Comparison of ENCODE assay signal across 8 cellular contexts in the genomic region with DNA sequence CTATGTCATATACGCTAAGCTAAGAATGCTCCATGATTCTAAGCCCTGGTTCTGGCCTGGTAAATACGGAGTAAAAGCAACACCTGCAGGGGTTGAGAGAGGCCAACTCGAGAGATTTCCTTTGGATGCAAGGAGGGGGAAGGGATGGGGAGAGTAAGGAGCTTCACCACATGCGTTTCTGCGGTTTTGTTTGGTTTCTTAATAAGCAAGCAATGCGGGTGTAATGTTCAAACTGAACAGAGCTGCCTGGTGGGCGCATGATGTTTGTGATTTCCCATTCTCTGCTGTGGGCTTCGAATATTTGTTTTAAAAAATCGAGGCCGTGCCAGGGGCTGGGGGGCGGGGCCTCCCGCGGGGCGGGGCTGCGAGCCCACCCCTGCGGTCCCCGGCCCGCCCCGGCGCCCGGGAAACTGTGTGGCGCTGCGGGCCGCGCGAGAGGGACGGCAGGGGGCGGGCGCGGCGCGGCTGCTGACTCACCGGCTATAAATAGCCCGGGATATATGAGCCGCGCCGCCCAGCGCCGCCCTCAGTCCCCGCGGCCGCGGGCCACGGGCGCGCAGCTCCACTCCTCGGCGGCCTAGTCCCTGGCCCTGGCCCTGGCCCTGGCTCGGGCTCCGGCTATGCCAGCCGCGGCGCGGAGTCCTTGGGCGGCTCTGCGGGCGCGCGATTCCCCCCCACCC. TPM values are rescaled to one million over a fixed set of nuclear protein-coding genes. Genes with fewer than 3 reads are reported as not detected.
DNase-seq lines count a peak whose midpoint lies in the region; ATAC-seq and TF ChIP-seq lines count a peak whose summit lies in the region.

No MANE protein-coding gene starts in this region.

- H3K27ac ChIP-seq in ACC112 (ENCODE audit: low read depth, low read length) (peak overlapping the region; percentile 82), ectodermal cell (ENCODE audit: insufficient read depth, low read depth, low read length, poor library complexity, severe bottlenecking) (peak overlapping the region; percentile 84), lung (ENCODE audit: low read depth in 1 of 2, low read length in 1 of 2) (peak overlapping the region; percentile 99)

- no peak overlapping the region for H2AFZ ChIP-seq in ACC112 (ENCODE audit: low read length, unreplicated experiment)

- WGBS in ectodermal cell, 2 experiments = 3% methylated on average over 59 of the region's 59 CpGs
- 2 to 3% methylated on average over 56 to 59 of the region's 59 CpGs for WGBS in lung, 2 donors

- H3K4me3 ChIP-seq in ACC112 (ENCODE audit: low read depth, low read length) (peak overlapping the region; percentile 93), ectodermal cell (ENCODE audit: insufficient read depth, low read depth, low read length) (peak overlapping the region; percentile 96), lung (peak overlapping the region; percentile 54)

- no peaks in the 10 kb centered on the region for H3K9me3 Mint-ChIP-seq in activated CD4-positive, alpha-beta memory T cell treated with anti-CD3 and anti-CD28 coated beads, Interleukin-2, amount 10 ng/mL, durations not matched to agents 7 days and 5 days

- peaks cover 18% of the 10 kb centered on the region for H3K4me1 Mint-ChIP-seq in activated CD4-positive, alpha-beta memory T cell treated with anti-CD3 and anti-CD28 coated beads, Interleukin-2, amount 10 ng/mL, durations not matched to agents 7 days and 5 days

- POLR2A ChIA-PET in activated CD4-positive, alpha-beta memory T cell treated with anti-CD3 and anti-CD28 coated beads, Interleukin-2, amount 10 ng/mL, durations not matched to agents 7 days and 5 days (lab: Charles Lee) = interaction anchor here (0.6 to 6.9 kb wide), 24 partner anchors 10 to 441 kb away, joined by 3 to 110 read pairs (median 8); partner anchors contain the start of genes CCDC9, INAFM1, SAE1 and SLC1A5

- no peaks in the 10 kb centered on the region for H3K27me3 Mint-ChIP-seq in activated CD4-positive, alpha-beta memory T cell treated with anti-CD3 and anti-CD28 coated beads, Interleukin-2, amount 10 ng/mL, durations not matched to agents 7 days and 5 days

- no peak for TF ChIP-seq CTCF in lung (IDR thresholded peaks at IDR 0.05; ENCODE audit: control extremely low read depth, extremely low read depth)

- H3K27ac Mint-ChIP-seq in activated CD4-positive, alpha-beta memory T cell treated with anti-CD3 and anti-CD28 coated beads, Interleukin-2, amount 10 ng/mL, durations not matched to agents 7 days and 5 days = peak overlapping the region; percentile 89

- DNase-seq in NCI-H748 treated with DMSO at 0.1 percent for 48 hours (lab: John Stamatoyannopoulos, UW) (peak; percentile 93), lung (ENCODE audit: low spot score) (peak; percentile 83)
- DNase-seq in activated CD4-positive, alpha-beta memory T cell treated with anti-CD3 and anti-CD28 coated beads, Interleukin-2, amount 10 ng/mL, durations not matched to agents 7 days and 5 days = peak; percentile 88
- DNase-seq in stimulated activated CD4-positive, alpha-beta T cell treated with anti-CD3 and anti-CD28 coated beads, Interleukin-4, amount 100 ng/mL, for 48 hours (ENCODE audit: low read depth in 2 of 2) = peak; percentile 77 to 80

- H3K79me2 ChIP-seq in ACC112 (ENCODE audit: control insufficient read depth, insufficient read depth, low read length, unreplicated experiment) = no peaks in the 10 kb centered on the region

- H3K27me3 ChIP-seq in ACC112 (ENCODE audit: insufficient read depth, low read length) (no peaks in the 10 kb centered on the region), ectodermal cell (ENCODE audit: control insufficient read depth, insufficient read depth, low read length, poor library complexity, severe bottlenecking) (no peaks in the 10 kb centered on the region), lung (ENCODE audit: control insufficient read depth, insufficient read depth) (no peaks in the 10 kb centered on the region)

- H3K4me3 Mint-ChIP-seq in activated CD4-positive, alpha-beta memory T cell treated with anti-CD3 and anti-CD28 coated beads, Interleukin-2, amount 10 ng/mL, durations not matched to agents 7 days and 5 days = peak overlapping the region; percentile 79

- H3K4me1 ChIP-seq in ACC112 (ENCODE audit: control insufficient read depth, insufficient read depth, low read length, unreplicated experiment) (peaks cover 11% of the 10 kb centered on the region), ectodermal cell (ENCODE audit: control insufficient read depth, insufficient read depth, low read length) (peaks cover 26% of the 10 kb centered on the region), lung (ENCODE audit: control insufficient read depth in 2 of 2, insufficient read depth in 2 of 2, low read length in 2 of 2) (peaks cover 0 to 22% of the 10 kb centered on the region in 2 donors)

- CTCF ChIA-PET in activated CD4-positive, alpha-beta memory T cell treated with anti-CD3 and anti-CD28 coated beads, Interleukin-2, amount 10 ng/mL, durations not matched to agents 7 days and 5 days (lab: Charles Lee) = interaction anchor here (0.6 to 8.9 kb wide), 18 partner anchors 8 to 213 kb away, joined by 3 to 134 read pairs (median 3); partner anchors contain the start of genes CCDC9, INAFM1 and SAE1

- H3K36me3 ChIP-seq in ACC112 (ENCODE audit: insufficient read depth, low read length) (no peaks in the 10 kb centered on the region), ectodermal cell (ENCODE audit: control insufficient read depth, insufficient read depth, low read length) (no peaks in the 10 kb centered on the region), lung (ENCODE audit: control insufficient read depth in 2 of 2, insufficient read depth in 2 of 2, low read length in 2 of 2) (peaks cover 4 to 15% of the 10 kb centered on the region in 2 donors)

- H3K36me3 Mint-ChIP-seq in activated CD4-positive, alpha-beta memory T cell treated with anti-CD3 and anti-CD28 coated beads, Interleukin-2, amount 10 ng/mL, durations not matched to agents 7 days and 5 days (ENCODE audit: low read depth) = peaks cover 11% of the 10 kb centered on the region

- no peaks in the 10 kb centered on the region for H3K9me3 ChIP-seq in ectodermal cell (ENCODE audit: control insufficient read depth, low read length)
- H3K9me3 ChIP-seq in lung (ENCODE audit: control insufficient read depth in 2 of 2, insufficient read depth in 1 of 2, low read length in 1 of 2) = no peaks in the 10 kb centered on the region

- ATAC-seq in GM18861 (IDR thresholded peaks at IDR 0.05; ENCODE audit: unreplicated experiment) (peak; percentile 22), HG03354 (IDR thresholded peaks at IDR 0.05; ENCODE audit: poor library complexity, severe bottlenecking, unreplicated experiment) (peak; percentile 48), lung (ENCODE audit: insufficient read depth, low FRiP score) (peak; percentile 80)

RNA-seq across cellular contexts. Expression of gene BBC3, which starts 5.1 kb away (rescaled TPM):
- 10 to 100 TPM; 17.3 to 19.0 TPM for total RNA-seq in activated CD4-positive, alpha-beta memory T cell treated with anti-CD3 and anti-CD28 coated beads, Interleukin-2, amount 10 ng/mL, durations not matched to agents 7 days and 5 days
- 17.5 TPM for polyA plus RNA-seq in ectodermal cell (2013, experiment 1 of 4)
- 15.1 TPM for polyA plus RNA-seq in ectodermal cell (2013, experiment 2 of 4)
- polyA plus RNA-seq in ectodermal cell (2013, experiment 3 of 4) = 14.1 TPM
- polyA plus RNA-seq in ectodermal cell (2013, experiment 4 of 4) = 15.8 TPM
- total RNA-seq in lung = 10 to 100 TPM in 1 of 2 donors, 1 to 10 TPM in 1; 4.1 to 10.8 TPM
- 10 to 100 TPM; 18.8 to 22.0 TPM for polyA plus RNA-seq in lung

RNA-seq across cellular contexts. Expression of gene CCDC9, which starts 30.4 kb away (rescaled TPM):
- 10 to 100 TPM; 29.9 to 30.2 TPM for total RNA-seq in activated CD4-positive, alpha-beta memory T cell treated with anti-CD3 and anti-CD28 coated beads, Interleukin-2, amount 10 ng/mL, durations not matched to agents 7 days and 5 days
- 35.5 TPM for polyA plus RNA-seq in ectodermal cell (2013, experiment 1 of 4)
- 34.5 TPM for polyA plus RNA-seq in ectodermal cell (2013, experiment 2 of 4)
- 21.2 TPM for polyA plus RNA-seq in ectodermal cell (2013, experiment 3 of 4)
- polyA plus RNA-seq in ectodermal cell (2013, experiment 4 of 4) = 21.1 TPM
- 10 to 100 TPM; 17.5 to 44.5 TPM for total RNA-seq in lung
- 10 to 100 TPM; 30.0 to 39.1 TPM for polyA plus RNA-seq in lung

RNA-seq across cellular contexts. Expression of gene INAFM1, which starts 48.8 kb away (rescaled TPM):
- 10 to 100 TPM; 12.6 to 13.9 TPM for total RNA-seq in activated CD4-positive, alpha-beta memory T cell treated with anti-CD3 and anti-CD28 coated beads, Interleukin-2, amount 10 ng/mL, durations not matched to agents 7 days and 5 days
- 8.4 TPM for polyA plus RNA-seq in ectodermal cell (2013, experiment 1 of 4)
- polyA plus RNA-seq in ectodermal cell (2013, experiment 2 of 4) = 9.1 TPM
- 9.6 TPM for polyA plus RNA-seq in ectodermal cell (2013, experiment 3 of 4)
- 10.0 TPM for polyA plus RNA-seq in ectodermal cell (2013, experiment 4 of 4)
- total RNA-seq in lung = 10 to 100 TPM in 1 of 2 donors, 1 to 10 TPM in 1; 2.4 to 33.5 TPM
- 10 to 100 TPM; 12.0 to 12.1 TPM for polyA plus RNA-seq in lung

Comparison
In these comparisons a context has a peak if more than half of its experiments do, and no peak if none do; other contexts are left out.
1. Peak in every context shown above with its lines: DNase-seq, ATAC-seq, H3K4me3 ChIP-seq and H3K27ac ChIP-seq.
2. ATAC-seq: peak in every context shown above with its lines; median percentile 80 in lung; 48 in HG03354; 22 in GM18861.